Comparison of ENCODE assay signal across 16 cellular contexts in genomic region chr5:115423051-115423450, GRCh38.
DNase-seq lines count a peak whose midpoint lies in the region; FAIRE-seq and TF ChIP-seq lines count a peak whose summit lies in the region.
"Had no signal": no experiment of that assay in that cellular context is flagged by ENCODE, and none has a peak within 500 bp of the region (broad histone marks: within the 10 kb centered on the region; RNA-seq: fewer than 3 reads in every experiment).

No MANE protein-coding gene starts in this region.

- CTCF ChIA-PET in MCF 10A (lab: Yijun Ruan, JAX), result interaction anchor here (0.7 kb wide), 1 partner anchor 32 kb away, joined by 3 read pairs; no protein-coding TSS in a partner anchor
- CTCF ChIA-PET in mammary epithelial cell (lab: Charles Lee; ENCODE audit: low non-redundant PET), result no interaction called here

- H3K9ac ChIP-seq in mammary epithelial cell (ENCODE audit: insufficient read depth, low read length) (no peak overlapping the region), keratinocyte (ENCODE audit: control insufficient read depth, extremely low read depth, insufficient read depth, low read length) (peak overlapping the region; percentile 37), subcutaneous abdominal adipose tissue (ENCODE audit: low read length in 5 of 5) (no peak overlapping the region)

- H2AFZ ChIP-seq in mammary epithelial cell (ENCODE audit: low read depth, low read length) (no peak overlapping the region), keratinocyte (ENCODE audit: control insufficient read depth, low read length) (no peak overlapping the region)

- peaks cover 40% of the 10 kb centered on the region for H3K4me1 Mint-ChIP-seq in MCF 10A (ENCODE audit: insufficient read depth, unreplicated experiment)
- H3K4me1 Mint-ChIP-seq in progenitor cell of endocrine pancreas (ENCODE audit: low read depth), result no peaks in the 10 kb centered on the region

- POLR2A ChIA-PET in MCF 10A (lab: Yijun Ruan, JAX), result interaction anchor here (0.7 to 2.5 kb wide), 5 partner anchors 12 to 1804 kb away, joined by 3 to 8 read pairs (median 3); partner anchors contain the start of gene FEM1C

- no peaks in the 10 kb centered on the region for H3K27me3 ChIP-seq in breast epithelium
- H3K27me3 ChIP-seq in mammary epithelial cell (ENCODE audit: insufficient read depth, low read length), result no peaks in the 10 kb centered on the region
- H3K27me3 ChIP-seq in keratinocyte (ENCODE audit: control insufficient read depth, extremely low read depth, insufficient read depth, low read length), result no peaks in the 10 kb centered on the region
- no peaks in the 10 kb centered on the region for H3K27me3 ChIP-seq in subcutaneous abdominal adipose tissue (ENCODE audit: control insufficient read depth in 5 of 5, insufficient read depth in 4 of 5, low read length in 5 of 5)

- no peak for TF ChIP-seq CTCF in MCF 10A (IDR thresholded peaks at IDR 0.05; ENCODE audit: unreplicated experiment)
- no peak for TF ChIP-seq CTCF in breast epithelium (IDR thresholded peaks at IDR 0.05)
- no peak for TF ChIP-seq CTCF in mammary epithelial cell (conservative IDR thresholded peaks at IDR 0.05 in 1 of 2, IDR thresholded peaks at IDR 0.05 in 1 of 2; ENCODE audit: extremely low read depth in 1 of 2, insufficient read depth in 1 of 2, low read depth in 1 of 2, low read length in 2 of 2)
- TF ChIP-seq CTCF in keratinocyte (optimal IDR thresholded peaks at IDR 0.05 in 1 of 3, IDR thresholded peaks at IDR 0.05 in 1 of 3, conservative IDR thresholded peaks at IDR 0.05 in 1 of 3; ENCODE audit: extremely low read depth in 1 of 3, insufficient read depth in 2 of 3, low read length in 3 of 3), result no peak
- no peak for TF ChIP-seq CTCF in progenitor cell of endocrine pancreas (IDR thresholded peaks at IDR 0.05; ENCODE audit: unreplicated experiment)

- peak; percentile 43 for FAIRE-seq in keratinocyte (lab: Jason Lieb, UNC)
- FAIRE-seq: kidney had no signal

- H3K27ac Mint-ChIP-seq in MCF 10A (ENCODE audit: low read depth, unreplicated experiment) (peak overlapping the region; percentile 33), progenitor cell of endocrine pancreas (no peak overlapping the region)
- H3K27ac Mint-ChIP-seq: activated CD4-positive, alpha-beta memory T cell treated with anti-CD3 and anti-CD28 coated beads for 36 hours had no signal

- DNase-seq in MCF 10A (ENCODE audit: unreplicated experiment) (peak; percentile 61), breast epithelium (ENCODE audit: low spot score in 2 of 2) (no peak), mammary epithelial cell (peak; percentile 45), keratinocyte (ENCODE audit: low read depth, low spot score) (no peak), progenitor cell of endocrine pancreas (ENCODE audit: low spot score, unreplicated experiment) (no peak), NCI-H2227 (lab: John Stamatoyannopoulos, UW; ENCODE audit: unreplicated experiment) (no peak)
- no peak for DNase-seq in effector CD8-positive, alpha-beta T cell (lab: John Stamatoyannopoulos, UW)
- DNase-seq: 8988T; activated CD4-positive, alpha-beta memory T cell treated with anti-CD3 and anti-CD28 coated beads for 36 hours; Karpas-422; kidney; NCI-H1694; NCI-H510A had no signal

- H3K9me1 ChIP-seq in keratinocyte (ENCODE audit: control insufficient read depth, extremely low read depth, insufficient read depth, low read length), result no peaks in the 10 kb centered on the region

- H3K4me1 ChIP-seq in breast epithelium (no peaks in the 10 kb centered on the region), mammary epithelial cell (ENCODE audit: insufficient read depth, low read length) (peaks cover 29% of the 10 kb centered on the region), keratinocyte (ENCODE audit: control insufficient read depth, extremely low read depth, insufficient read depth, low read length) (peaks cover 29% of the 10 kb centered on the region), subcutaneous abdominal adipose tissue (ENCODE audit: control insufficient read depth in 5 of 5, insufficient read depth in 5 of 5, low read length in 5 of 5) (peaks cover 5 to 27% (median 23%) of the 10 kb centered on the region in 5 donors)
- H3K4me1 ChIP-seq: prostate gland had no signal

- H3K4me3 Mint-ChIP-seq in MCF 10A (ENCODE audit: unreplicated experiment) (no peak overlapping the region), progenitor cell of endocrine pancreas (ENCODE audit: low read depth) (no peak overlapping the region)
- H3K4me3 Mint-ChIP-seq: activated CD4-positive, alpha-beta memory T cell treated with anti-CD3 and anti-CD28 coated beads for 36 hours had no signal

- in situ Hi-C loops in mammary epithelial cell (cut with MboI; ENCODE audit: low sequenced_read_pairs in 2 of 2), result no loop called here

- BruUV-seq in MCF 10A (replicated peaks; lab: Mats Ljungman, UMichigan) (no TSS peak), mammary epithelial cell (replicated peaks; lab: Mats Ljungman, UMichigan) (no TSS peak)

- dilution Hi-C loops in mammary epithelial cell (cut with HindIII; ENCODE audit: low sequenced_read_pairs), result no loop called here
- dilution Hi-C loops in keratinocyte (cut with MboI; ENCODE audit: extremely low pct_ligation_motif_present, low sequenced_read_pairs), result no loop called here

- no peaks in the 10 kb centered on the region for H3K36me3 ChIP-seq in breast epithelium
- no peaks in the 10 kb centered on the region for H3K36me3 ChIP-seq in mammary epithelial cell (ENCODE audit: insufficient read depth, low read length)
- H3K36me3 ChIP-seq in keratinocyte (ENCODE audit: control insufficient read depth in 2 of 2, extremely low read depth in 1 of 2, insufficient read depth in 2 of 2, low read length in 2 of 2), result no peaks in the 10 kb centered on the region
- no peaks in the 10 kb centered on the region for H3K36me3 ChIP-seq in subcutaneous abdominal adipose tissue (ENCODE audit: control insufficient read depth in 5 of 5, insufficient read depth in 5 of 5, low read length in 5 of 5)
- H3K36me3 ChIP-seq: prostate gland had no signal

- no peaks in the 10 kb centered on the region for H3K9me3 ChIP-seq in breast epithelium
- H3K9me3 ChIP-seq in mammary epithelial cell (replicated peaks; ENCODE audit: insufficient read depth, low read length), result no peaks in the 10 kb centered on the region
- no peaks in the 10 kb centered on the region for H3K9me3 ChIP-seq in keratinocyte (ENCODE audit: control insufficient read depth, low read depth, low read length)
- H3K9me3 ChIP-seq in subcutaneous abdominal adipose tissue (ENCODE audit: control insufficient read depth in 5 of 5, low read length in 5 of 5), result no peaks in the 10 kb centered on the region
- H3K9me3 ChIP-seq: prostate gland had no signal

- 100% methylated on average over 1 of the region's 1 CpG for WGBS in mammary epithelial cell (ENCODE audit: low coverage, missing lambda C conversion rate)

- H4K20me1 ChIP-seq in mammary epithelial cell (ENCODE audit: insufficient read depth, low read length), result no peaks in the 10 kb centered on the region
- H4K20me1 ChIP-seq in keratinocyte (ENCODE audit: control insufficient read depth, extremely low read depth, insufficient read depth, low read length), result no peaks in the 10 kb centered on the region

- H3K4me3 ChIP-seq in breast epithelium, result no peak overlapping the region
- no peak overlapping the region for H3K4me3 ChIP-seq in mammary epithelial cell (replicated peaks in 1 of 3; ENCODE audit: insufficient read depth in 1 of 3, low read depth in 2 of 3, low read length in 3 of 3)
- peak overlapping the region in 1 of 3 experiments; percentile 32 for H3K4me3 ChIP-seq in keratinocyte (ENCODE audit: control insufficient read depth in 2 of 3, extremely low read depth in 1 of 3, insufficient read depth in 2 of 3, low read depth in 1 of 3, low read length in 3 of 3)
- H3K4me3 ChIP-seq in subcutaneous abdominal adipose tissue (ENCODE audit: low read depth in 1 of 5, low read length in 5 of 5), result no peak overlapping the region
- H3K4me3 ChIP-seq: prostate gland had no signal

- H3K9me3 Mint-ChIP-seq in MCF 10A (ENCODE audit: unreplicated experiment), result peaks cover 6% of the 10 kb centered on the region
- H3K9me3 Mint-ChIP-seq in progenitor cell of endocrine pancreas (ENCODE audit: low read depth), result peaks cover 4% of the 10 kb centered on the region

- intact Hi-C loops in MCF 10A (cut with micrococcal nuclease) (no loop called here), breast epithelium (cut with DNase I; ENCODE audit: low total_unique reads) (no loop called here), mammary epithelial cell (cut with micrococcal nuclease) (no loop called here)

- H3K36me3 Mint-ChIP-seq in MCF 10A (ENCODE audit: insufficient read depth, unreplicated experiment) (peaks cover 12% of the 10 kb centered on the region), progenitor cell of endocrine pancreas (ENCODE audit: insufficient read depth) (no peaks in the 10 kb centered on the region)
- H3K36me3 Mint-ChIP-seq: activated CD4-positive, alpha-beta memory T cell treated with anti-CD3 and anti-CD28 coated beads for 36 hours had no signal

- TF ChIP-seq POLR2A in breast epithelium (IDR thresholded peaks at IDR 0.05), result no peak

- H3K79me2 ChIP-seq in mammary epithelial cell (ENCODE audit: insufficient read depth, low read length), result no peaks in the 10 kb centered on the region
- no peaks in the 10 kb centered on the region for H3K79me2 ChIP-seq in keratinocyte (ENCODE audit: control insufficient read depth, insufficient read depth, low read length)

- H3K4me2 ChIP-seq in mammary epithelial cell (ENCODE audit: insufficient read depth, low read depth, low read length), result no peak overlapping the region
- H3K4me2 ChIP-seq in keratinocyte (ENCODE audit: control insufficient read depth, extremely low read depth, insufficient read depth, low read depth, low read length), result peak overlapping the region; percentile 60

- H3K27ac ChIP-seq in breast epithelium (peak overlapping the region in 1 of 2 donors; percentile 44), mammary epithelial cell (ENCODE audit: insufficient read depth, low read depth, low read length) (no peak overlapping the region), keratinocyte (ENCODE audit: control insufficient read depth, insufficient read depth, low read length) (peak overlapping the region; percentile 56), subcutaneous abdominal adipose tissue (ENCODE audit: low read depth, low read length) (peak overlapping the region; percentile 75)
- H3K27ac ChIP-seq: C4-2B had no signal

- no peaks in the 10 kb centered on the region for H3K27me3 Mint-ChIP-seq in MCF 10A (ENCODE audit: insufficient read depth, unreplicated experiment)
- H3K27me3 Mint-ChIP-seq in progenitor cell of endocrine pancreas, result peaks cover 61% of the 10 kb centered on the region

Comparison
In these comparisons a context has a peak if more than half of its experiments do, and no peak if none do; other contexts are left out.
1. DNase-seq: peak in MCF 10A (single experiment) and mammary epithelial cell (single experiment); none in breast epithelium (0 of 2), keratinocyte (single experiment), effector CD8-positive, alpha-beta T cell (single experiment), progenitor cell of endocrine pancreas (single experiment) and NCI-H2227 (single experiment).